In the genomic region with DNA sequence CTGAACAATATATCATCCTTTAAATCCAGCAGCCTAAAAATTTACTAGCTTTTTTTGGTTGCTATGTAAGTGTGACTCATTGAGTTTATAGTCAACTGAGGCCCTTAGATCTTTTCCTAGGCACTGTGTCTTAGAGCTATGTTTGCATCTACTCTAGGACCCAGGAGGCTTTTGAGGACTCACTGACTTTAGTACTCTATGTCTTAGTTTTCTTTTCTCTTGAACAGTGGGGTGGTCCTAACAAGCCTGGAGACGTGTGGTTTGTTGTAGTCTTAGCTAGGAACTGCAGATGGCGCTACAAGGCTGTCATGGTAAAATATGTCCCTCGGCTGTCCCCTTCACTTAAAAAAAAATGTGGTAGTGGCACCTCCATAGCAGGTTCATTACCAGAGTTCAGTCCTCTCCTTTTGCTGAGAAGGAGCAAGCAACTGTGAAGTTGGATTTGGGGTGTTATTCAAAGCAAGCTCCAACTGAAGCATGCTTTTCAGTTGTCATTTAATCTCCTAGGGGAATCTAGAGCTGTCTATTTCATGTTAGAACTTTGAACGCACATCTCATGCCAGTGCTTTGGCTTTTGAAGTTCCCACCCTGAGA, we compare ENCODE assay signal across 8 cellular contexts. TPM values are rescaled to one million over a fixed set of nuclear protein-coding genes. Genes with fewer than 3 reads are reported as not detected.
DNase-seq lines count a peak whose midpoint lies in the region; ATAC-seq and TF ChIP-seq lines count a peak whose summit lies in the region.

No MANE protein-coding gene starts in this region.

- ATAC-seq in HG03280 (IDR thresholded peaks at IDR 0.05; ENCODE audit: unreplicated experiment) = peak; percentile 81
- peak; percentile 89 to 97 for ATAC-seq in naive B cell (ENCODE audit: low read depth in 2 of 2)
- no peak for ATAC-seq in HG03521 (IDR thresholded peaks at IDR 0.05; ENCODE audit: unreplicated experiment)
- no peak for ATAC-seq in GM18870 (IDR thresholded peaks at IDR 0.05; ENCODE audit: unreplicated experiment)

- H3K27me3 Mint-ChIP-seq in naive B cell = peaks cover 33 to 41% (median 34%) of the 10 kb centered on the region in 3 donors

- H3K4me1 Mint-ChIP-seq in naive B cell = peaks cover 0 to 6% (median 4%) of the 10 kb centered on the region in 3 donors

- peak; percentile 94 for TF ChIP-seq CTCF in epithelial cell of proximal tubule (conservative IDR thresholded peaks at IDR 0.05; ENCODE audit: low read depth, low read length)

- no peak overlapping the region for H3K4me3 ChIP-seq in epithelial cell of proximal tubule (ENCODE audit: low read depth, low read length)

- no peaks in the 10 kb centered on the region for H3K36me3 Mint-ChIP-seq in naive B cell

- H3K27ac Mint-ChIP-seq in naive B cell = no peak overlapping the region

- H3K4me3 Mint-ChIP-seq in naive B cell = no peak overlapping the region

- no peaks in the 10 kb centered on the region for H3K9me3 Mint-ChIP-seq in naive B cell

- DNase-seq in ELF-1 (ENCODE audit: low read depth, low spot score) (peak; percentile 84), NCI-H510A (lab: John Stamatoyannopoulos, UW) (peak; percentile 25), epithelial cell of proximal tubule (ENCODE audit: low read depth) (no peak), naive B cell (peak; percentile 65)
- peak; percentile 41 to 52 for DNase-seq in activated CD4-positive, alpha-beta T cell treated with anti-CD3 and anti-CD28 coated beads for 4 hours

RNA-seq across cellular contexts. Expression of a gene that starts 8.6 kb away (rescaled TPM):
- total RNA-seq in epithelial cell of proximal tubule = 14.9 and 29.9 TPM in 2 replicates
- 10 to 100 TPM in 1 of 6 donors, 1 to 10 TPM in 5; 1.9 to 11.4 (median 9.0) TPM for polyA plus RNA-seq in naive B cell (ENCODE audit: low read depth in 6 of 6)

RNA-seq across cellular contexts. Expression of a gene that starts 12.0 kb away (rescaled TPM):
- 0.40 and 1.0 TPM in 2 replicates for total RNA-seq in epithelial cell of proximal tubule
- not detected for polyA plus RNA-seq in naive B cell (ENCODE audit: low read depth in 6 of 6)

RNA-seq across cellular contexts. Expression of a gene that starts 21.7 kb away (rescaled TPM):
- not detected in 2 replicates for total RNA-seq in epithelial cell of proximal tubule
- not detected for polyA plus RNA-seq in naive B cell (ENCODE audit: low read depth in 6 of 6)

RNA-seq across cellular contexts. Expression of a gene that starts 35.6 kb away (rescaled TPM):
- total RNA-seq in epithelial cell of proximal tubule = 31.7 and 45.4 TPM in 2 replicates
- 1 to 10 TPM in 1 of 6 donors, under 1 TPM in 1, not detected in 4; 0.86 to 2.1 TPM for polyA plus RNA-seq in naive B cell (ENCODE audit: low read depth in 6 of 6)

Comparison
In these comparisons a context has a peak if more than half of its experiments do, and no peak if none do; other contexts are left out.
1. ATAC-seq: peak in HG03280 (single experiment) and naive B cell (2 of 2); none in HG03521 (single experiment) and GM18870 (single experiment).